11 cellular contexts compared by ENCODE assay signal in genomic region chr10:124707546-124707945, GRCh38. TPM values are rescaled to one million over a fixed set of nuclear protein-coding genes. Genes with fewer than 3 reads are reported as not detected.
DNase-seq lines count a peak whose midpoint lies in the region; ATAC-seq and TF ChIP-seq lines count a peak whose summit lies in the region.
"Had no signal": no experiment of that assay in that cellular context is flagged by ENCODE, and none has a peak within 500 bp of the region (broad histone marks: within the 10 kb centered on the region; RNA-seq: fewer than 3 reads in every experiment).

No MANE protein-coding gene starts in this region.

- H3K4me2 ChIP-seq in mammary epithelial cell (ENCODE audit: insufficient read depth, low read depth, low read length) = no peak overlapping the region

- TF ChIP-seq EP300 in upper lobe of left lung (IDR thresholded peaks at IDR 0.05) = no peak

- in situ Hi-C loops in mammary epithelial cell (cut with MboI; ENCODE audit: low sequenced_read_pairs in 2 of 2) = no loop called here

- no peak for TF ChIP-seq POLR2A in upper lobe of left lung (IDR thresholded peaks at IDR 0.05)

- H3K27me3 Mint-ChIP-seq in MCF 10A (ENCODE audit: insufficient read depth, unreplicated experiment) = no peaks in the 10 kb centered on the region
- H3K27me3 Mint-ChIP-seq in natural killer cell (ENCODE audit: low read depth in 2 of 2) = no peaks in the 10 kb centered on the region

- no peak overlapping the region for H3K4me3 Mint-ChIP-seq in MCF 10A (ENCODE audit: unreplicated experiment)
- peak overlapping the region; percentile 74 for H3K4me3 Mint-ChIP-seq in natural killer cell

- H3K9ac ChIP-seq in mammary epithelial cell (ENCODE audit: insufficient read depth, low read length) = no peak overlapping the region

- H3K36me3 ChIP-seq in mammary epithelial cell (ENCODE audit: insufficient read depth, low read length) (peaks cover 7% of the 10 kb centered on the region), upper lobe of left lung (peaks cover 0 to 18% (median 7%) of the 10 kb centered on the region in 4 donors)

- CTCF ChIA-PET in MCF 10A (lab: Yijun Ruan, JAX) = interaction anchor here (1.1 to 3.4 kb wide), 2 partner anchors 29 to 34 kb away, joined by 3 to 25 read pairs; no protein-coding TSS in a partner anchor
- CTCF ChIA-PET in mammary epithelial cell (lab: Charles Lee; ENCODE audit: low non-redundant PET) = no interaction called here

- dilution Hi-C loops in mammary epithelial cell (cut with HindIII; ENCODE audit: low sequenced_read_pairs) = loop anchor here (5.0 kb wide), 1 partner anchor 35 kb away; the partner anchor contains the start of gene FAM53B

- POLR2A ChIA-PET in MCF 10A (lab: Yijun Ruan, JAX) = interaction anchor here (0.7 to 3.8 kb wide), 6 partner anchors 11 to 38 kb away, joined by 3 to 21 read pairs (median 10); no protein-coding TSS in a partner anchor

- H3K36me3 Mint-ChIP-seq in MCF 10A (ENCODE audit: insufficient read depth, unreplicated experiment) (peaks cover 1% of the 10 kb centered on the region), natural killer cell (no peaks in the 10 kb centered on the region)

- BruUV-seq in MCF 10A (replicated peaks; lab: Mats Ljungman, UMichigan) = no TSS peak
- BruUV-seq in mammary epithelial cell (replicated peaks; lab: Mats Ljungman, UMichigan) = no TSS peak

- H3K27ac ChIP-seq in mammary epithelial cell (ENCODE audit: insufficient read depth, low read depth, low read length) (no peak overlapping the region), angular gyrus (ENCODE audit: low read depth, low read length) (peak overlapping the region; percentile 94), upper lobe of left lung (peak overlapping the region; percentile 1 to 87 (median 70))
- H3K27ac ChIP-seq: brain microvascular endothelial cell had no signal

- peaks cover 21% of the 10 kb centered on the region for H3K4me1 ChIP-seq in mammary epithelial cell (ENCODE audit: insufficient read depth, low read length)
- peaks cover 73 to 90% (median 84%) of the 10 kb centered on the region in 4 donors for H3K4me1 ChIP-seq in upper lobe of left lung

- no peaks in the 10 kb centered on the region for H4K20me1 ChIP-seq in mammary epithelial cell (ENCODE audit: insufficient read depth, low read length)

- TF ChIP-seq CTCF in MCF 10A (IDR thresholded peaks at IDR 0.05; ENCODE audit: unreplicated experiment) = no peak
- TF ChIP-seq CTCF in mammary epithelial cell (conservative IDR thresholded peaks at IDR 0.05 in 1 of 2, IDR thresholded peaks at IDR 0.05 in 1 of 2; ENCODE audit: extremely low read depth in 1 of 2, insufficient read depth in 1 of 2, low read depth in 1 of 2, low read length in 2 of 2) = no peak
- TF ChIP-seq CTCF in natural killer cell (IDR thresholded peaks at IDR 0.05) = no peak
- no peak for TF ChIP-seq CTCF in upper lobe of left lung (IDR thresholded peaks at IDR 0.05)

- H3K4me1 Mint-ChIP-seq in MCF 10A (ENCODE audit: insufficient read depth, unreplicated experiment) (peaks cover 31% of the 10 kb centered on the region), natural killer cell (peaks cover 82 to 86% of the 10 kb centered on the region in 2 donors)

- no peaks in the 10 kb centered on the region for H3K9me3 ChIP-seq in mammary epithelial cell (replicated peaks; ENCODE audit: insufficient read depth, low read length)
- no peaks in the 10 kb centered on the region for H3K9me3 ChIP-seq in upper lobe of left lung

- peak overlapping the region; percentile 81 for H3K27ac Mint-ChIP-seq in MCF 10A (ENCODE audit: low read depth, unreplicated experiment)
- H3K27ac Mint-ChIP-seq in natural killer cell = peak overlapping the region; percentile 89 to 95

- peaks cover 57% of the 10 kb centered on the region for H3K79me2 ChIP-seq in mammary epithelial cell (ENCODE audit: insufficient read depth, low read length)

- H3K9me3 Mint-ChIP-seq in MCF 10A (ENCODE audit: unreplicated experiment) (no peaks in the 10 kb centered on the region), natural killer cell (no peaks in the 10 kb centered on the region)

- H3K27me3 ChIP-seq in mammary epithelial cell (ENCODE audit: insufficient read depth, low read length) (no peaks in the 10 kb centered on the region), upper lobe of left lung (no peaks in the 10 kb centered on the region)
- H3K27me3 ChIP-seq: brain microvascular endothelial cell had no signal

- 93% methylated on average over 9 of the region's 9 CpGs for WGBS in mammary epithelial cell (ENCODE audit: low coverage, missing lambda C conversion rate)
- WGBS in upper lobe of left lung, 2 donors = 65 to 68% methylated on average over 9 of the region's 9 CpGs

- DNase-seq in MCF 10A (ENCODE audit: unreplicated experiment) (no peak), mammary epithelial cell (no peak), natural killer cell (no peak), upper lobe of left lung (peak in 1 of 2 donors; percentile 69), DMS153 (lab: John Stamatoyannopoulos, UW) (no peak)
- DNase-seq in stimulated activated CD4-positive, alpha-beta T cell treated with anti-CD3 and anti-CD28 coated beads, Interleukin-4, amount 100 ng/mL, for 4 hours = no peak
- DNase-seq: brain microvascular endothelial cell; NCI-H1694 treated with DMSO at 0.1 percent for 48 hours; stimulated activated naive CD8-positive, alpha-beta T cell treated with anti-CD3 and anti-CD28 coated beads, Interleukin-15, Interleukin-2, amounts not matched to agents 100 U/mL and 50 U/mL, for 24 hours had no signal

- no peak overlapping the region for H2AFZ ChIP-seq in mammary epithelial cell (ENCODE audit: low read depth, low read length)

- intact Hi-C loops in MCF 10A (cut with micrococcal nuclease) (loop anchor here (5.0 kb wide), 1 partner anchor 35 kb away; the partner anchor contains the start of gene FAM53B), mammary epithelial cell (cut with micrococcal nuclease) (loop anchor here (2.0 kb wide), 1 partner anchor 33 kb away; no protein-coding TSS in a partner anchor), natural killer cell (cut with micrococcal nuclease) (no loop called here)

- ATAC-seq in natural killer cell (no peak), upper lobe of left lung (ENCODE audit: low FRiP score in 2 of 2) (no peak), GM18498 (IDR thresholded peaks at IDR 0.05; ENCODE audit: unreplicated experiment) (no peak)
- ATAC-seq: stimulated activated naive CD8-positive, alpha-beta T cell treated with anti-CD3 and anti-CD28 coated beads, Interleukin-15, Interleukin-2, amounts not matched to agents 100 U/mL and 50 U/mL, for 24 hours had no signal

- H3K4me3 ChIP-seq in mammary epithelial cell (replicated peaks in 1 of 3; ENCODE audit: insufficient read depth in 1 of 3, low read depth in 2 of 3, low read length in 3 of 3) (no peak overlapping the region), upper lobe of left lung (no peak overlapping the region)

RNA-seq across cellular contexts. Expression of gene FAM53B, which starts 36.6 kb away (rescaled TPM):
- total RNA-seq in MCF 10A (2022) = 12.9 and 14.9 TPM in 2 replicates
- total RNA-seq in mammary epithelial cell = 10 to 100 TPM; 16.2 to 51.8 TPM
- polyA plus RNA-seq in mammary epithelial cell = 9.3 TPM
- polyA minus RNA-seq in mammary epithelial cell = 37.8 TPM
- total RNA-seq in natural killer cell = 100 to 1,000 TPM in 2 of 3 donors, 10 to 100 TPM in 1; 77.4 to 172 (median 121) TPM
- 10 to 100 TPM; 35.8 to 62.5 (median 47.8) TPM for total RNA-seq in upper lobe of left lung
